ENCODE assay signal across 28 cellular contexts in genomic region chr11:46374815-46375214, GRCh38. TPM values are rescaled to one million over a fixed set of nuclear protein-coding genes. Genes with fewer than 3 reads are reported as not detected.
"Had no signal": no experiment of that assay in that cellular context is flagged by ENCODE, and none has a peak within 500 bp of the region (broad histone marks: within the 10 kb centered on the region; RNA-seq: fewer than 3 reads in every experiment).

No MANE protein-coding gene starts in this region.

- DNase-seq: hypothalamus; immature natural killer cell; left colon; lower lobe of right lung; mammary epithelial cell; mesenchymal stem cell; occipital lobe; stimulated activated CD4-positive, alpha-beta T cell treated with anti-CD3 and anti-CD28 coated beads, Interleukin-1b, Interleukin-23, amount 100 ng/mL, for 48 hours; stimulated activated CD4-positive, alpha-beta T cell treated with anti-CD3 and anti-CD28 coated beads, Interleukin-2, amount 100 ng/mL, for 48 hours; stimulated activated CD4-positive, alpha-beta T cell treated with anti-CD3 and anti-CD28 coated beads, Interleukin-4, amount 100 ng/mL, for 4 hours; stimulated activated CD8-positive, alpha-beta memory T cell treated with anti-CD3 and anti-CD28 coated beads, Interleukin-4, amount 100 ng/mL, for 48 hours; stimulated activated naive CD4-positive, alpha-beta T cell treated with Interleukin-2 at 50 U/mL for 16 hours; stimulated activated naive CD8-positive, alpha-beta T cell treated with anti-CD3 and anti-CD28 coated beads, Interleukin-15, amount 100 ng/mL, for 72 hours had no signal

- H3K4me3 Mint-ChIP-seq: immature natural killer cell; naive thymus-derived CD8-positive, alpha-beta T cell; nephron; stimulated activated memory B cell treated with anti-CD40 and anti-IgM and Interleukin-4, amounts not matched to agents 10 μg/mL and 1 μg/mL and 100 μg/mL, for 72 hours; stimulated activated naive CD8-positive, alpha-beta T cell treated with anti-CD3 and anti-CD28 coated beads, Interleukin-15, amount 100 ng/mL, for 72 hours; type B pancreatic cell had no signal

- H3K27ac Mint-ChIP-seq: immature natural killer cell; nephron; stimulated activated memory B cell treated with anti-CD40 and anti-IgM and Interleukin-4, amounts not matched to agents 10 μg/mL and 1 μg/mL and 100 μg/mL, for 72 hours; type B pancreatic cell had no signal

- H3K4me3 ChIP-seq: left lung, lower lobe of right lung, right atrium auricular region, right lobe of liver, smooth muscle cell, tibial nerve, vagina had no signal

- H3K9me3 Mint-ChIP-seq: immature natural killer cell; naive thymus-derived CD8-positive, alpha-beta T cell; nephron; stimulated activated memory B cell treated with anti-CD40 and anti-IgM and Interleukin-4, amounts not matched to agents 10 μg/mL and 1 μg/mL and 100 μg/mL, for 72 hours; type B pancreatic cell had no signal

- ATAC-seq: left colon; left lung; lower lobe of right lung; naive thymus-derived CD8-positive, alpha-beta T cell; right lobe of liver; stimulated activated memory B cell treated with anti-CD40 and anti-IgM and Interleukin-4, amounts not matched to agents 10 μg/mL and 1 μg/mL and 100 μg/mL, for 72 hours; stimulated activated naive CD8-positive, alpha-beta T cell treated with anti-CD3 and anti-CD28 coated beads, Interleukin-15, amount 100 ng/mL, for 72 hours had no signal

- H3K27me3 Mint-ChIP-seq: naive thymus-derived CD8-positive, alpha-beta T cell; stimulated activated memory B cell treated with anti-CD40 and anti-IgM and Interleukin-4, amounts not matched to agents 10 μg/mL and 1 μg/mL and 100 μg/mL, for 72 hours; stimulated activated naive CD8-positive, alpha-beta T cell treated with anti-CD3 and anti-CD28 coated beads, Interleukin-15, amount 100 ng/mL, for 72 hours; type B pancreatic cell had no signal

RNA-seq across cellular contexts. Expression of gene CHRM4, which starts 16.8 kb away (rescaled TPM):
- total RNA-seq: left lung, lower lobe of right lung, mucosa of gallbladder, posterior vena cava, renal cortical epithelial cell, right lobe of liver, skeletal muscle tissue, ureter, vagina had no signal
